ENCODE assay signal across 8 cellular contexts in the genomic region with DNA sequence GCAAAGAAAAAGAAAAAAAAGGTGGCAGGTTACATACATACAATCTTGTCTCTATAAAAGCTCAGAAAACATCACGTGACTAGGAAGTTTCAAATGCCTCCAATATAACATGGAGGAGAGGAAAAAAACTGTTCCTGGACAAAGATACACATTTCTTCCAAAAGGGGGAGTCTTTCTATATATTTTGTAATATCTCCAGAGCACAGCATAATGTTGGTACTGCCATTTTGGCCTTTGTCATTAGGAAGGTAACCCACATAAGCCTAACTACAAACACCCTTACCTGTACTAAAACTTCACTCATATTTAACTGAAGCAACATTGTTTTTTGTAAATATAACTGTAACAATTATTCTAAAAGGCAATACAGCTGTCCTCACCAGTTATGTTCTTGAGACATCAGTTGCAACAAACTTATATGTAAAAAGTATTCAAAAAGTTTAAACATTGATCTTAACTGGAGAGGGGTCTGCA. TPM values are rescaled to one million over a fixed set of nuclear protein-coding genes. Genes with fewer than 3 reads are reported as not detected.
DNase-seq lines count a peak whose midpoint lies in the region; ATAC-seq and TF ChIP-seq lines count a peak whose summit lies in the region.

No MANE protein-coding gene starts in this region.

- peak overlapping the region; percentile 80 for H3K4me2 ChIP-seq in OCI-LY3 (ENCODE audit: low read length)

- H3K4me3 ChIP-seq in OCI-LY3 (ENCODE audit: low read length) (peak overlapping the region; percentile 94), choroid plexus epithelial cell (ENCODE audit: low read depth, low read length) (no peak overlapping the region)

- H3K36me3 Mint-ChIP-seq in nephron progenitor cell (ENCODE audit: low read depth), result peaks cover 28% of the 10 kb centered on the region

- no peaks in the 10 kb centered on the region for H3K27me3 ChIP-seq in OCI-LY3 (ENCODE audit: low read depth, low read length)

- H3K4me1 Mint-ChIP-seq in nephron progenitor cell, result peaks cover 32% of the 10 kb centered on the region

- no peaks in the 10 kb centered on the region for H3K9me3 ChIP-seq in OCI-LY3 (ENCODE audit: insufficient read depth, low read length)

- intact Hi-C loops in sciatic nerve (cut with DNase I), result no loop called here

- H3K79me2 ChIP-seq in OCI-LY3 (ENCODE audit: low read length), result peaks cover 46% of the 10 kb centered on the region

- TF ChIP-seq CTCF in OCI-LY3 (IDR thresholded peaks at IDR 0.05; ENCODE audit: low read depth, low read length) (peak; percentile 42), choroid plexus epithelial cell (conservative IDR thresholded peaks at IDR 0.05; ENCODE audit: low read depth, low read length) (peak; percentile 50), nephron progenitor cell (IDR thresholded peaks at IDR 0.05) (peak; percentile 49)

- TF ChIP-seq EP300 in Ishikawa (IDR thresholded peaks at IDR 0.05; ENCODE audit: borderline replicate concordance), result no peak

- H4K20me1 ChIP-seq in OCI-LY3 (ENCODE audit: insufficient read depth, low read length), result peaks cover 27% of the 10 kb centered on the region

- peak overlapping the region; percentile 94 for H3K9ac ChIP-seq in OCI-LY3 (ENCODE audit: low read length)

- no peak for TF ChIP-seq RAD21 in Ishikawa (IDR thresholded peaks at IDR 0.05; ENCODE audit: low read depth)

- no peaks in the 10 kb centered on the region for H3K9me3 Mint-ChIP-seq in nephron progenitor cell

- peak overlapping the region; percentile 78 for H3K27ac ChIP-seq in OCI-LY3 (ENCODE audit: low read length)

- no peak overlapping the region for H3K27ac Mint-ChIP-seq in nephron progenitor cell

- H3K4me3 Mint-ChIP-seq in nephron progenitor cell, result peak overlapping the region; percentile 95

- peaks cover 7% of the 10 kb centered on the region for H3K27me3 Mint-ChIP-seq in nephron progenitor cell (ENCODE audit: low read depth, poor library complexity)

- H3K4me1 ChIP-seq in OCI-LY3 (ENCODE audit: low read length), result peaks cover 12% of the 10 kb centered on the region

- ATAC-seq in GM19351 (IDR thresholded peaks at IDR 0.05; ENCODE audit: unreplicated experiment) (no peak), sciatic nerve (no peak)

- no peak overlapping the region for H2AFZ ChIP-seq in OCI-LY3 (ENCODE audit: low read depth, low read length)

- DNase-seq in DMS153 (lab: John Stamatoyannopoulos, UW) (peak; percentile 32), choroid plexus epithelial cell (ENCODE audit: low read depth) (peak; percentile 83), nephron progenitor cell (no peak), sciatic nerve (ENCODE audit: low spot score) (no peak)
- DNase-seq in stimulated activated CD4-positive, alpha-beta T cell treated with anti-CD3 and anti-CD28 coated beads, Interleukin-2, amount 100 ng/mL, for 48 hours, result no peak

- peaks cover 22% of the 10 kb centered on the region for H3K36me3 ChIP-seq in OCI-LY3 (replicated peaks; ENCODE audit: low read depth, low read length)

TF ChIP-seq in Ishikawa, 13 proteins besides CTCF, POLR2A, EP300 and RAD21:
- peak; percentile 66 for TF ChIP-seq USF1 (IDR thresholded peaks at IDR 0.05)
- TF ChIP-seq YY1 (IDR thresholded peaks at IDR 0.05; ENCODE audit: low read depth), result 0 out of 2 replicates have a peak, but pooled peaks have one; percentile 36
- TF ChIP-seq NFIC (IDR thresholded peaks at IDR 0.05), result no peak
- no peak for TF ChIP-seq MAX (IDR thresholded peaks at IDR 0.05)
- peak; percentile 75 for TF ChIP-seq TEAD4 (IDR thresholded peaks at IDR 0.05)
- TF ChIP-seq TAF1 (IDR thresholded peaks at IDR 0.05; ENCODE audit: low read depth), result no peak
- TF ChIP-seq REST (IDR thresholded peaks at IDR 0.05; ENCODE audit: low read depth), result no peak
- TF ChIP-seq FOXM1 (IDR thresholded peaks at IDR 0.05; ENCODE audit: borderline replicate concordance, low read depth), result no peak
- TF ChIP-seq EGR1 (IDR thresholded peaks at IDR 0.05), result no peak
- TF ChIP-seq ZBTB7A (IDR thresholded peaks at IDR 0.05; ENCODE audit: low read depth), result no peak
- TF ChIP-seq TCF12 (IDR thresholded peaks at IDR 0.05; ENCODE audit: low read depth), result no peak
- TF ChIP-seq CREB1 (IDR thresholded peaks at IDR 0.05; ENCODE audit: low read depth), result no peak
- no peak for TF ChIP-seq CEBPB (IDR thresholded peaks at IDR 0.05)

RNA-seq across cellular contexts. Expression of gene BTF3, which starts 1.2 kb away (rescaled TPM):
- 508 TPM for total RNA-seq in sciatic nerve

RNA-seq across cellular contexts. Expression of gene FOXD1, which starts 48.4 kb away (rescaled TPM):
- total RNA-seq in sciatic nerve, result 99.3 TPM

Comparison
In these comparisons a context has a peak if more than half of its experiments do, and no peak if none do; other contexts are left out.
1. DNase-seq: peak in DMS153 (single experiment) and choroid plexus epithelial cell (single experiment); none in nephron progenitor cell (single experiment), sciatic nerve (single experiment) and stimulated activated CD4-positive, alpha-beta T cell treated with anti-CD3 and anti-CD28 coated beads, Interleukin-2, amount 100 ng/mL, for 48 hours (0 of 2).
2. Peak in every context shown above with its lines, with median percentiles within 50 percentile points of each other: CTCF ChIP-seq.